ENCODE assay signal across 33 cellular contexts in genomic region chr16:28905229-28905754, GRCh38. TPM values are rescaled to one million over a fixed set of nuclear protein-coding genes. Genes with fewer than 3 reads are reported as not detected.
"Had no signal": no experiment of that assay in that cellular context is flagged by ENCODE, and none has a peak within 500 bp of the region (broad histone marks: within the 10 kb centered on the region; RNA-seq: fewer than 3 reads in every experiment).

No MANE protein-coding gene starts in this region.

- H3K27ac ChIP-seq: brain microvascular endothelial cell, coronary artery, dorsolateral prefrontal cortex, parathyroid adenoma, spleen, transverse colon, VCaP had no signal

- H3K9ac ChIP-seq: parathyroid adenoma had no signal

- H3K27me3 Mint-ChIP-seq: activated CD4-positive, alpha-beta memory T cell treated with anti-CD3 and anti-CD28 coated beads for 36 hours; activated CD4-positive, alpha-beta T cell treated with anti-CD3 and anti-CD28 coated beads, Interleukin-2, amount 10 ng/mL, durations not matched to agents 24 days and 14 days; naive thymus-derived CD4-positive, alpha-beta T cell had no signal

- H3K9me3 ChIP-seq: spleen, transverse colon had no signal

- H3K4me1 ChIP-seq: parathyroid adenoma had no signal

- H3K4me3 Mint-ChIP-seq: activated CD4-positive, alpha-beta memory T cell treated with anti-CD3 and anti-CD28 coated beads for 36 hours; activated CD4-positive, alpha-beta T cell treated with anti-CD3 and anti-CD28 coated beads, Interleukin-2, amount 10 ng/mL, durations not matched to agents 24 days and 14 days; activated naive CD4-positive, alpha-beta T cell treated with anti-CD3 and anti-CD28 coated beads for 36 hours; activated T-helper 1 cell treated with anti-CD3 and anti-CD28 coated beads, Interleukin-12 subunit alpha, Interleukin-12 subunit beta, Interleukin-2, Interleukin-4 antibody, amounts not matched to agents 30 ng/mL and 10 ng/mL and 1 ng/mL, durations not matched to agents 14 hours and 24 hours and 36 hours; naive thymus-derived CD4-positive, alpha-beta T cell; neural crest cell had no signal

- H3K4me1 Mint-ChIP-seq: neural crest cell had no signal

- H3K4me3 ChIP-seq: coronary artery, dorsolateral prefrontal cortex, spleen, transverse colon had no signal

- H3K27ac Mint-ChIP-seq: activated CD4-positive, alpha-beta memory T cell treated with anti-CD3 and anti-CD28 coated beads for 36 hours; activated CD4-positive, alpha-beta T cell treated with anti-CD3 and anti-CD28 coated beads, Interleukin-2, amount 10 ng/mL, durations not matched to agents 24 days and 14 days; activated naive CD4-positive, alpha-beta T cell treated with anti-CD3 and anti-CD28 coated beads for 36 hours; activated T-helper 1 cell treated with anti-CD3 and anti-CD28 coated beads, Interleukin-12 subunit alpha, Interleukin-12 subunit beta, Interleukin-2, Interleukin-4 antibody, amounts not matched to agents 30 ng/mL and 10 ng/mL and 1 ng/mL, durations not matched to agents 14 hours and 24 hours and 36 hours; naive thymus-derived CD4-positive, alpha-beta T cell had no signal

- DNase-seq: activated CD4-positive, alpha-beta memory T cell treated with anti-CD3 and anti-CD28 coated beads for 36 hours; activated CD4-positive, alpha-beta T cell treated with anti-CD3 and anti-CD28 coated beads, Interleukin-2, amount 10 ng/mL, durations not matched to agents 24 days and 14 days; activated CD8-positive, alpha-beta memory T cell treated with anti-CD3 and anti-CD28 coated beads, Interleukin-2, amount 50 U/mL, for 4 hours; activated effector memory CD4-positive, alpha-beta T cell treated with anti-CD3 and anti-CD28 coated beads, Interleukin-2, amount 50 U/mL, for 16 hours; activated naive CD4-positive, alpha-beta T cell treated with anti-CD3 and anti-CD28 coated beads for 36 hours; activated T-cell treated with anti-CD3 and anti-CD28 coated beads, Interleukin-2, amount 50 U/mL, for 1 hour; amniotic stem cell; brain microvascular endothelial cell; dorsolateral prefrontal cortex; effector memory CD4-positive, alpha-beta T cell; erythroblast; head of caudate nucleus; hippocampal formation; kidney; left colon; midbrain; naive thymus-derived CD4-positive, alpha-beta T cell; occipital lobe; right cardiac atrium; spleen; stimulated activated naive CD4-positive, alpha-beta T cell treated with Interleukin-2 at 50 U/mL for 16 hours; T-helper 9 cell; transverse colon had no signal

- H3K36me3 Mint-ChIP-seq: activated CD4-positive, alpha-beta memory T cell treated with anti-CD3 and anti-CD28 coated beads for 36 hours had no signal

- H3K9me3 Mint-ChIP-seq: activated CD4-positive, alpha-beta memory T cell treated with anti-CD3 and anti-CD28 coated beads for 36 hours; activated CD4-positive, alpha-beta T cell treated with anti-CD3 and anti-CD28 coated beads, Interleukin-2, amount 10 ng/mL, durations not matched to agents 24 days and 14 days; activated naive CD4-positive, alpha-beta T cell treated with anti-CD3 and anti-CD28 coated beads for 36 hours; activated T-helper 1 cell treated with anti-CD3 and anti-CD28 coated beads, Interleukin-12 subunit alpha, Interleukin-12 subunit beta, Interleukin-2, Interleukin-4 antibody, amounts not matched to agents 30 ng/mL and 10 ng/mL and 1 ng/mL, durations not matched to agents 14 hours and 24 hours and 36 hours; neural crest cell had no signal

- H3K27me3 ChIP-seq: brain microvascular endothelial cell, dorsolateral prefrontal cortex, spleen, transverse colon had no signal

RNA-seq across cellular contexts. Expression of gene CD19, which starts 26.5 kb away (rescaled TPM):
- total RNA-seq: activated CD4-positive, alpha-beta T cell treated with anti-CD3 and anti-CD28 coated beads, Interleukin-2, amount 10 ng/mL, durations not matched to agents 24 days and 14 days; activated T-helper 1 cell treated with anti-CD3 and anti-CD28 coated beads, Interleukin-12 subunit alpha, Interleukin-12 subunit beta, Interleukin-2, Interleukin-4 antibody, amounts not matched to agents 30 ng/mL and 10 ng/mL and 1 ng/mL, durations not matched to agents 14 hours and 24 hours and 36 hours; astrocyte; cardiac septum; cerebellum; neural crest cell; occipital lobe; pulmonary artery endothelial cell; T-helper 1 cell treated with Interleukin-12 subunit alpha and Interleukin-12 subunit beta and Interleukin-4 antibody, amounts not matched to agents 30 ng/mL and 1 ng/mL, for 36 hours had no signal

RNA-seq across cellular contexts. Expression of gene ATP2A1, which starts 27.0 kb away (rescaled TPM):
- polyA plus RNA-seq: naive thymus-derived CD4-positive, alpha-beta T cell had no signal
